In the genomic region with DNA sequence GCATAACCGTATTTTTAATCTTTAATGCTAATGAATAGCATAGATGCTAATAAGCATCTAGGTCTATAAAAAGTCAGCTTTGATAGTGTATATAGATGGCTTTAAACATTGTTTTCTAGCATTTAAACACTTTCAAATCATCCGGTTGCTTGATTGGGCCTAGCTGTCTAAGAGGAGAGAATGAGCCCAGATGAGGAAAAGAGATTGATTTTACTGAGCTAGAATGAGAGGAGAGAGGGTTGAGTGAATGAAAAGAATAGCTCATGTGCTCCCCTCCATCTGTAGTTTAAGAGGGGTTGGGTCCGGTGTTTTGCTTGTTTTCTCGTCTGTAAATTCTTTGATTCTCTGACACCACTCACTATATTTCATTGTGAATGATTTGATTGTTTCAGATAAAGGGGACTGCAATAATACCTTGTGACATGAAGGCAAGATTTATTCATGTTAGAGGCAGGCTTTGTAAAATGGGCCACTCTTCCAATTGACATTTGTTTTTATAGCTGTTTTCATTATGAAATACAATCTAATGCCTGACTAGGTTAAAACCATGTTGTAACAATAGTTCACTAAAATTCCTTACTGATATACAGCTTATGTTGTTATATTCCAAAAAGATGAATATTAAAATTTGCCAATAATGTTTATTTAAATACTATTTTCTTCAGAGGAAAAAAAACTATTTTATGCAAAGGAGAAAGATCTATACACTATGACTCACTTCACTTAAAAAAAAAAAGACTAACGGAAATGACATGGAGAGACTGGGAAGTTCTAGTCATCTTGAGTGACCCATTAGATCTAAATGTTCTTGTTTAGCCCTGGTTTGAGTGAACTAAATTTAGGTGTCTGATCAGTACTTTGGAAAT, we compare ENCODE assay signal across 9 cellular contexts. TPM values are rescaled to one million over a fixed set of nuclear protein-coding genes. Genes with fewer than 3 reads are reported as not detected.
A peak's percentile ranks its signal among the peaks of the same experiment; 100 is the strongest.
DNase-seq lines count a peak whose midpoint lies in the region; ATAC-seq and TF ChIP-seq lines count a peak whose summit lies in the region.
"Had no signal": no experiment of that assay in that cellular context is flagged by ENCODE, and none has a peak within 500 bp of the region (broad histone marks: within the 10 kb centered on the region; RNA-seq: fewer than 3 reads in every experiment).

No MANE protein-coding gene starts in this region.

- no peaks in the 10 kb centered on the region for H3K27me3 ChIP-seq in left ventricle myocardium inferior (ENCODE audit: low read depth)
- H3K27me3 ChIP-seq in lower lobe of right lung (ENCODE audit: low read depth) = no peaks in the 10 kb centered on the region
- no peaks in the 10 kb centered on the region for H3K27me3 ChIP-seq in upper lobe of right lung

- TF ChIP-seq CTCF in left ventricle myocardium inferior (IDR thresholded peaks at IDR 0.05; ENCODE audit: borderline replicate concordance) (no peak), astrocyte of the cerebellum (IDR thresholded peaks at IDR 0.05; ENCODE audit: low read depth, low read length, missing control alignments) (no peak), lower lobe of right lung (IDR thresholded peaks at IDR 0.05) (no peak), upper lobe of right lung (IDR thresholded peaks at IDR 0.05) (no peak)

- no peaks in the 10 kb centered on the region for H3K36me3 ChIP-seq in left ventricle myocardium inferior
- no peaks in the 10 kb centered on the region for H3K36me3 ChIP-seq in lower lobe of right lung
- H3K36me3 ChIP-seq in upper lobe of right lung = no peaks in the 10 kb centered on the region

- H3K9me3 ChIP-seq in left ventricle myocardium inferior (replicated peaks) (no peaks in the 10 kb centered on the region), lower lobe of right lung (no peaks in the 10 kb centered on the region), upper lobe of right lung (no peaks in the 10 kb centered on the region)

- intact Hi-C loops in left ventricle myocardium inferior (cut with micrococcal nuclease) (no loop called here), left cardiac atrium (cut with DNase I) (no loop called here), lower lobe of right lung (cut with DNase I) (loop anchor here (10.0 kb wide), 1 partner anchor 61 kb away; no protein-coding TSS in a partner anchor), upper lobe of right lung (cut with DNase I) (no loop called here)

- H3K4me3 ChIP-seq in left ventricle myocardium inferior (peak overlapping the region; percentile 100), astrocyte of the cerebellum (ENCODE audit: low read depth, low read length) (peak overlapping the region; percentile 95), lower lobe of right lung (peak overlapping the region; percentile 98), upper lobe of right lung (peak overlapping the region; percentile 75)

- peak overlapping the region; percentile 93 for H3K27ac ChIP-seq in left ventricle myocardium inferior (replicated peaks)
- peak overlapping the region; percentile 55 for H3K27ac ChIP-seq in lower lobe of right lung
- peak overlapping the region; percentile 55 for H3K27ac ChIP-seq in upper lobe of right lung

- peaks cover 89% of the 10 kb centered on the region for H3K4me1 ChIP-seq in left ventricle myocardium inferior
- H3K4me1 ChIP-seq in lower lobe of right lung = peaks cover 83% of the 10 kb centered on the region
- peaks cover 71% of the 10 kb centered on the region for H3K4me1 ChIP-seq in upper lobe of right lung

- DNase-seq in left ventricle myocardium inferior (no peak), left cardiac atrium (no peak), astrocyte of the cerebellum (ENCODE audit: low read depth) (no peak), lower lobe of right lung (no peak), upper lobe of right lung (no peak), OCI-M2 (lab: John Stamatoyannopoulos, UW; ENCODE audit: unreplicated experiment) (no peak)
- DNase-seq: KBM-7 had no signal

- ATAC-seq in left cardiac atrium = no peak
- ATAC-seq in lower lobe of right lung = peak in 1 of 2 donors; percentile 1
- no peak for ATAC-seq in upper lobe of right lung
- no peak for ATAC-seq in HG03196 (IDR thresholded peaks at IDR 0.05; ENCODE audit: unreplicated experiment)
- ATAC-seq in GM21390 (IDR thresholded peaks at IDR 0.05; ENCODE audit: unreplicated experiment) = no peak

- in situ Hi-C loops in astrocyte of the cerebellum (cut with HindIII; ENCODE audit: low sequenced_read_pairs) = loop anchor here (5.0 kb wide), 1 partner anchor 49 kb away; no protein-coding TSS in a partner anchor

RNA-seq across cellular contexts. Expression of a gene that starts 3.2 kb away (rescaled TPM):
- 25.7 TPM for total RNA-seq in left ventricle myocardium inferior
- total RNA-seq in left cardiac atrium = 10 to 100 TPM; 22.8 to 40.4 TPM
- 78.2 TPM for total RNA-seq in lower lobe of right lung
- total RNA-seq in upper lobe of right lung = 101 TPM
